In the genomic region with DNA sequence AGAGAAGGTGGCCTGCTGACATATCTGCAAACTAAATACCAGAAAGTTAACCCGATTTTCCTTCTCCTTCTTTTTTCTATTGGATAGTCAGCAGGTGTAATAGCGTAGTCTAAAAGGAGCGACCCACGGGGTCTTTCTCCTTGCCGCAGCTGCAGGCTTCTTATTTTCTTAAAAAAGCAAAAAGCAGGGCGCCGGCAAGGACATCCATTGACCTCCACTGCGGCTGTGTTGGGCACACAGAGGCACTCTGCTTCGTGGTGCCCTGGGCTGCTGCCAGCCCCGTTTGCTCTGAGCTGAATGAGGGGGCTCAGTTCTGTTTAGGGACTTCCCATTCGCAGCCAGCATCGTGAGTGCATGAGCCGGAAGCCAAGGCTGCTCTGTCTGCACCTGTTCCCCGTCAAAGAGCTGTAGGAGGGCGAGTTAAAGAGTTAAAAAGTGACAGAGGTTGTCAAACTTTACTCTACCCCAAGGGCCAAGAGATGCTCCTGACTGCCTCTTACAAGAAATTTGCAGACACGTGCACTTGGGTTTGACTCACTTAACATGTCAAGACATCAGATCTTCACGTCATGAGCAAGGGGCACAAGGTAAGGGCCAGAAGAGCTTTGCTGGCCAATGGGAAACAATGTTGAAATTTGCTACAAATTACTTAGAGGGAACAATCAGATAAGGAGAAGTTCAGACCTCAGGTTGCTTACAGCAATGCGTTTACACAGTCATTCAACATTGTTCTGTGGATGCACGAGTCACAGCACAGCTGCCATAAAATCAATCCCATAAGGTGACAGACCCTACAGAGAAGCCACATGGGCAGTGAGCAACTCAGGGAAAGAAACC, we compare ENCODE assay signal across 17 cellular contexts. TPM values are rescaled to one million over a fixed set of nuclear protein-coding genes. Genes with fewer than 3 reads are reported as not detected.
DNase-seq lines count a peak whose midpoint lies in the region; ATAC-seq, FAIRE-seq and TF ChIP-seq lines count a peak whose summit lies in the region.
"Had no signal": no experiment of that assay in that cellular context is flagged by ENCODE, and none has a peak within 500 bp of the region (broad histone marks: within the 10 kb centered on the region; RNA-seq: fewer than 3 reads in every experiment).

No MANE protein-coding gene starts in this region.

- BruUV-seq in HepG2 (replicated peaks; lab: Mats Ljungman, UMichigan), result no TSS peak

- TF ChIP-seq POLR2A in HepG2 (IDR thresholded peaks at IDR 0.05; ENCODE audit: insufficient read depth in 1 of 2, low read depth in 2 of 2, low read length in 2 of 2), result no peak

- CTCF ChIA-PET in HepG2 (lab: Yijun Ruan, JAX; ENCODE audit: low intra/inter-chr PET ratio, low total read pairs), result no interaction called here

- intact Hi-C loops in HepG2 (cut with micrococcal nuclease; ENCODE audit: unreplicated experiment), result no loop called here

- in situ Hi-C loops in HepG2 (cut with HindIII; ENCODE audit: extremely low pct_ligation_motif_present, low pct_unique_long_range_greater_than_20kb), result no loop called here

- no peak overlapping the region for H3K4me3 ChIP-seq in smooth muscle cell
- H3K4me3 ChIP-seq in HepG2 (replicated peaks in 1 of 3; ENCODE audit: insufficient read depth in 1 of 3, low read depth in 2 of 3, low read length in 3 of 3), result no peak overlapping the region
- H3K4me3 ChIP-seq: BLaER1, transverse colon had no signal

- TF ChIP-seq EP300 in HepG2 (IDR thresholded peaks at IDR 0.05; ENCODE audit: low read depth in 2 of 2, low read length in 2 of 2) (no peak), HepG2 (CRISPR knock-in tag; IDR thresholded peaks at IDR 0.05; ENCODE audit: borderline replicate concordance) (no peak)

- POLR2A ChIA-PET in HepG2 (lab: Yijun Ruan, JAX), result no interaction called here

- H3K36me3 ChIP-seq in smooth muscle cell (ENCODE audit: low read depth) (no peaks in the 10 kb centered on the region), HepG2 (replicated peaks in 1 of 2; ENCODE audit: control insufficient read depth in 1 of 2, insufficient read depth in 2 of 2, low read length in 2 of 2) (no peaks in the 10 kb centered on the region)
- H3K36me3 ChIP-seq: BLaER1, transverse colon had no signal

- ATAC-seq in GM19324 (IDR thresholded peaks at IDR 0.05; ENCODE audit: low FRiP score, unreplicated experiment), result peak; percentile 72
- ATAC-seq in HG03354 (IDR thresholded peaks at IDR 0.05; ENCODE audit: poor library complexity, severe bottlenecking, unreplicated experiment), result peak; percentile 82
- peak; percentile 63 for ATAC-seq in foreskin keratinocyte
- no peak for ATAC-seq in HG03378 (IDR thresholded peaks at IDR 0.05; ENCODE audit: unreplicated experiment)
- ATAC-seq in HepG2, result no peak
- ATAC-seq: effector memory CD8-positive, alpha-beta T cell; left colon had no signal

- H4K20me1 ChIP-seq in smooth muscle cell (ENCODE audit: low read depth) (no peaks in the 10 kb centered on the region), HepG2 (ENCODE audit: insufficient read depth, low read length) (no peaks in the 10 kb centered on the region)
- H4K20me1 ChIP-seq: BLaER1 had no signal

- H3K27ac ChIP-seq in foreskin keratinocyte, result no peak overlapping the region
- H3K27ac ChIP-seq in smooth muscle cell (ENCODE audit: low read depth), result peak overlapping the region; percentile 86
- no peak overlapping the region for H3K27ac ChIP-seq in HepG2 (ENCODE audit: extremely low read length, insufficient read depth, low read length)
- H3K27ac ChIP-seq: BLaER1, parathyroid adenoma had no signal

- no peak for FAIRE-seq in HepG2 (lab: Jason Lieb, UNC)

- H3K9me3 ChIP-seq in smooth muscle cell (replicated peaks; ENCODE audit: low read depth), result no peaks in the 10 kb centered on the region
- H3K9me3 ChIP-seq in HepG2 (ENCODE audit: low read length), result no peaks in the 10 kb centered on the region
- H3K9me3 ChIP-seq: BLaER1, transverse colon had no signal

- WGBS in smooth muscle cell (ENCODE audit: low lambda C conversion rate), result 81% methylated on average over 19 of the region's 19 CpGs
- WGBS in HepG2 (ENCODE audit: low lambda C conversion rate), result 47% methylated on average over 18 of the region's 19 CpGs

- H2AFZ ChIP-seq in smooth muscle cell (ENCODE audit: low read depth), result no peak overlapping the region
- H2AFZ ChIP-seq in HepG2 (ENCODE audit: low read length), result no peak overlapping the region

- no peak for TF ChIP-seq RAD21 in HepG2 (CRISPR knock-in tag; IDR thresholded peaks at IDR 0.05)

- peaks cover 12% of the 10 kb centered on the region for H3F3A ChIP-seq in smooth muscle cell (ENCODE audit: low read depth)

- peak overlapping the region; percentile 67 for H3K4me2 ChIP-seq in smooth muscle cell
- H3K4me2 ChIP-seq in HepG2 (ENCODE audit: low read depth, low read length), result no peak overlapping the region
- H3K4me2 ChIP-seq: BLaER1 had no signal

- TF ChIP-seq CTCF in foreskin keratinocyte (conservative IDR thresholded peaks at IDR 0.05) (no peak), smooth muscle cell (IDR thresholded peaks at IDR 0.05; ENCODE audit: borderline replicate concordance, insufficient read depth, poor library complexity, severe bottlenecking) (no peak), HepG2 (CRISPR knock-in tag; IDR thresholded peaks at IDR 0.05) (no peak)

- H3K4me1 ChIP-seq in foreskin keratinocyte, result peaks cover 6% of the 10 kb centered on the region
- H3K4me1 ChIP-seq in smooth muscle cell (ENCODE audit: low read depth), result peaks cover 16% of the 10 kb centered on the region
- peaks cover 11% of the 10 kb centered on the region for H3K4me1 ChIP-seq in HepG2 (ENCODE audit: insufficient read depth, low read length)

- peak in 1 of 2 donors; percentile 58 for DNase-seq in foreskin keratinocyte
- DNase-seq in smooth muscle cell (lab: John Stamatoyannopoulos, UW; ENCODE audit: unreplicated experiment), result no peak
- DNase-seq in HepG2 (ENCODE audit: low spot score), result no peak
- DNase-seq in activated gamma-delta T cell (lab: John Stamatoyannopoulos, UW), result no peak
- DNase-seq: DND-41; effector memory CD8-positive, alpha-beta T cell; left colon; naive B cell; NCI-H1694; stimulated activated naive CD4-positive, alpha-beta T cell; T-helper 1 cell; transverse colon had no signal

- H3K9ac ChIP-seq in smooth muscle cell (ENCODE audit: low read depth) (peak overlapping the region; percentile 22), HepG2 (ENCODE audit: insufficient read depth, low read depth, low read length) (no peak overlapping the region)
- H3K9ac ChIP-seq: BLaER1, parathyroid adenoma had no signal

- peaks cover 14% of the 10 kb centered on the region for H3K79me2 ChIP-seq in smooth muscle cell (ENCODE audit: low read depth)
- no peaks in the 10 kb centered on the region for H3K79me2 ChIP-seq in HepG2 (ENCODE audit: insufficient read depth, low read length)
- H3K79me2 ChIP-seq: parathyroid adenoma had no signal

- H3K27me3 ChIP-seq in foreskin keratinocyte (no peaks in the 10 kb centered on the region), smooth muscle cell (ENCODE audit: low read depth) (no peaks in the 10 kb centered on the region), HepG2 (ENCODE audit: control insufficient read depth in 1 of 2, insufficient read depth in 2 of 2, low read length in 2 of 2) (peaks cover 5 to 20% of the 10 kb centered on the region in 2 experiments; a peak in 3 of 5 replicates)
- H3K27me3 ChIP-seq: BLaER1, transverse colon had no signal

TF ChIP-seq in HepG2, 621 proteins besides CTCF, POLR2A, EP300 and RAD21 (continues in another document):
- TF ChIP-seq SAFB2 (CRISPR knock-in tag; IDR thresholded peaks at IDR 0.05; ENCODE audit: borderline replicate concordance, low read depth), result no peak
- TF ChIP-seq, protein P1, sequence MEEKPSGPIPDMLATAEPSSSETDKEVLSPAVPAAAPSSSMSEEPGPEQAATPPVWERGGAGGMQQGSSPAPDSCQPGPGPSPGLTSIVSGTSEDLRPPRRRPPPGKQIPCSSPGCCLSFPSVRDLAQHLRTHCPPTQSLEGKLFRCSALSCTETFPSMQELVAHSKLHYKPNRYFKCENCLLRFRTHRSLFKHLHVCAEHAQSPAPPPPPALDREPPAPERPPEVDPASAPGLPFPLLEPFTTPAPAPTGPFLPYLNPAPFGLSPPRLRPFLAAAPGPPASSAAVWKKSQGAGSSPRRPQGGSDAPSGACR (CRISPR knock-in tag; IDR thresholded peaks at IDR 0.05), result no peak

RNA-seq across cellular contexts. Expression of a gene that starts 1.9 kb away (rescaled TPM):
- total RNA-seq in foreskin keratinocyte (not detected in 2 replicates), smooth muscle cell (3.5 and 7.0 TPM in 2 replicates), HepG2 (2016; rRNA removed; fragmentation: Illumina TruSeq; extraction: Trizol) (not detected in 2 replicates)
- polyA plus RNA-seq in foreskin keratinocyte (not detected in 2 replicates), smooth muscle cell (5.8 and 7.0 TPM in 2 replicates), HepG2 (2011; rRNA removed) (not detected in 2 replicates)
- not detected in 2 replicates for total RNA-seq in HepG2 (2016; cell fraction: cytosol; rRNA removed; fragmentation: Illumina TruSeq; extraction: Trizol; ENCODE audit: low read depth)
- not detected in 2 replicates for total RNA-seq in HepG2 (2016; cell fraction: insoluble cytoplasmic fraction; rRNA removed; fragmentation: Illumina TruSeq; extraction: Trizol)
- not detected in 2 replicates for total RNA-seq in HepG2 (2016; cell fraction: membrane; rRNA removed; fragmentation: Illumina TruSeq; extraction: Trizol)
- not detected in 2 replicates for total RNA-seq in HepG2 (2016; cell fraction: nucleus; rRNA removed; fragmentation: Illumina TruSeq; extraction: Trizol)
- not detected in 2 replicates for polyA plus RNA-seq in HepG2 (2011; cell fraction: cytosol; rRNA removed)
- polyA plus RNA-seq in HepG2 (2011; cell fraction: nucleus; rRNA removed), result not detected in 2 replicates
- polyA plus RNA-seq in HepG2 (2012), result not detected in 2 replicates
- not detected in 2 replicates for polyA plus RNA-seq in HepG2 (2016; cell fraction: cytosol; fragmentation: Illumina TruSeq; extraction: Trizol; ENCODE audit: low read depth)
- polyA plus RNA-seq in HepG2 (2016; cell fraction: insoluble cytoplasmic fraction; fragmentation: Illumina TruSeq; extraction: Trizol; ENCODE audit: low read depth), result not detected in 2 replicates
- not detected in 2 replicates for polyA plus RNA-seq in HepG2 (2016; cell fraction: membrane; fragmentation: Illumina TruSeq; extraction: Trizol; ENCODE audit: low read depth)
- polyA plus RNA-seq in HepG2 (2016; cell fraction: nucleus; fragmentation: Illumina TruSeq; extraction: Trizol; ENCODE audit: insufficient read depth, low read depth), result not detected in 2 replicates
- not detected in 2 replicates for polyA minus RNA-seq in HepG2 (2011; rRNA and poly(A)+ RNA removed; ENCODE audit: low replicate concordance)
- polyA minus RNA-seq in HepG2 (2011; cell fraction: cytosol; rRNA and poly(A)+ RNA removed), result not detected in 2 replicates
- polyA minus RNA-seq in HepG2 (2011; cell fraction: nucleus; rRNA and poly(A)+ RNA removed), result not detected in 2 replicates
- total RNA-seq: left colon, transverse colon had no signal

Comparison
In these comparisons a context has a peak if more than half of its experiments do, and no peak if none do; other contexts are left out.
1. ATAC-seq: peak in GM19324 (single experiment), HG03354 (single experiment) and foreskin keratinocyte (single experiment); none in HG03378 (single experiment) and HepG2 (single experiment).